8 cellular contexts compared by ENCODE assay signal in genomic region chr3:3179407-3180094, GRCh38. TPM values are rescaled to one million over a fixed set of nuclear protein-coding genes. Genes with fewer than 3 reads are reported as not detected.
DNase-seq lines count a peak whose midpoint lies in the region; TF ChIP-seq lines count a peak whose summit lies in the region.

Gene CRBN (minus strand): TSS chr3:3179691. CDS start chr3:3179687, 4 bp downstream.

- H3K4me1 ChIP-seq in MM.1S (ENCODE audit: low read length) (peaks cover 18% of the 10 kb centered on the region), ovary (ENCODE audit: insufficient read depth) (peaks cover 4% of the 10 kb centered on the region), thymus (ENCODE audit: control insufficient read depth, insufficient read depth, low read length) (peaks cover 4% of the 10 kb centered on the region)

- intact Hi-C loops in ovary (cut with DNase I): no loop called here

- DNase-seq in HCEC 1CT: peak; percentile 75
- DNase-seq in MM.1S: peak; percentile 90
- peak; percentile 80 for DNase-seq in SKM-1 treated with dmso at 0.1 percent for 144 hours (lab: John Stamatoyannopoulos, UW; ENCODE audit: unreplicated experiment)
- DNase-seq in glutamatergic neuron: peak; percentile 90
- DNase-seq in ovary: peak; percentile 78 to 89 (median 83)

- no peaks in the 10 kb centered on the region for H3K27me3 Mint-ChIP-seq in activated naive CD8-positive, alpha-beta T cell
- H3K27me3 Mint-ChIP-seq in glutamatergic neuron (ENCODE audit: unreplicated experiment): peaks cover 9% of the 10 kb centered on the region

- H3K36me3 Mint-ChIP-seq in activated naive CD8-positive, alpha-beta T cell: peaks cover 2% of the 10 kb centered on the region
- H3K36me3 Mint-ChIP-seq in glutamatergic neuron (ENCODE audit: unreplicated experiment): no peaks in the 10 kb centered on the region

- H3K9me2 ChIP-seq in MM.1S (replicated peaks; ENCODE audit: insufficient read depth, low read length): no peaks in the 10 kb centered on the region

- no peaks in the 10 kb centered on the region for H3K36me3 ChIP-seq in MM.1S (replicated peaks; ENCODE audit: insufficient read depth, low read length)
- H3K36me3 ChIP-seq in ovary: no peaks in the 10 kb centered on the region
- no peaks in the 10 kb centered on the region for H3K36me3 ChIP-seq in thymus (ENCODE audit: control insufficient read depth, insufficient read depth)

- 1% methylated on average over 36 to 56 of the region's 56 CpGs for WGBS in ovary, 3 donors
- 1% methylated on average over 56 of the region's 56 CpGs for WGBS in thymus

- H3K27me3 ChIP-seq in MM.1S (replicated peaks; ENCODE audit: insufficient read depth, low read length) (no peaks in the 10 kb centered on the region), ovary (no peaks in the 10 kb centered on the region), thymus (ENCODE audit: control insufficient read depth, insufficient read depth) (no peaks in the 10 kb centered on the region)

- peak within 1 kb of the TSS; percentile 93 for H3K27ac Mint-ChIP-seq in activated naive CD8-positive, alpha-beta T cell
- peak within 1 kb of the TSS; percentile 84 for H3K27ac Mint-ChIP-seq in glutamatergic neuron (ENCODE audit: unreplicated experiment)

- no peak for TF ChIP-seq EP300 in ovary (IDR thresholded peaks at IDR 0.05)

- H3F3A ChIP-seq in MM.1S (ENCODE audit: insufficient read depth, low read length): peaks cover 8% of the 10 kb centered on the region; the same call in 1 of the 2 replicates

- peak within 1 kb of the TSS; percentile 79 for H3K9ac ChIP-seq in MM.1S (ENCODE audit: low read length)

- peak within 1 kb of the TSS; percentile 96 for H3K4me3 Mint-ChIP-seq in activated naive CD8-positive, alpha-beta T cell
- peak within 1 kb of the TSS; percentile 95 for H3K4me3 Mint-ChIP-seq in glutamatergic neuron (ENCODE audit: unreplicated experiment)

- H3K79me2 ChIP-seq in MM.1S (ENCODE audit: low read length): peaks cover 44% of the 10 kb centered on the region

- H3K4me2 ChIP-seq in MM.1S (ENCODE audit: low read depth, low read length): peak within 1 kb of the TSS; percentile 94

- TF ChIP-seq POLR2A in ovary (IDR thresholded peaks at IDR 0.05): no peak

- H3K27ac ChIP-seq in MM.1S (ENCODE audit: low read length): peak within 1 kb of the TSS; percentile 41; the same call in 1 of the 2 replicates
- H3K27ac ChIP-seq in ovary: peak within 1 kb of the TSS in 1 of 2 donors; percentile 54
- H3K27ac ChIP-seq in thymus (ENCODE audit: low read depth): peak within 1 kb of the TSS; percentile 83

- no peaks in the 10 kb centered on the region for H3K9me3 Mint-ChIP-seq in activated naive CD8-positive, alpha-beta T cell (ENCODE audit: low read depth)
- no peaks in the 10 kb centered on the region for H3K9me3 Mint-ChIP-seq in glutamatergic neuron (ENCODE audit: unreplicated experiment)

- TF ChIP-seq CTCF in MM.1S (IDR thresholded peaks at IDR 0.05; ENCODE audit: low read length): peak; percentile 97
- TF ChIP-seq CTCF in glutamatergic neuron (IDR thresholded peaks at IDR 0.05; ENCODE audit: partially characterized antibody, unreplicated experiment): peak; percentile 99
- peak; percentile 92 to 99 (median 95) for TF ChIP-seq CTCF in ovary (IDR thresholded peaks at IDR 0.05)

- peaks cover 47% of the 10 kb centered on the region for H3K4me1 Mint-ChIP-seq in activated naive CD8-positive, alpha-beta T cell (ENCODE audit: low read depth)
- H3K4me1 Mint-ChIP-seq in glutamatergic neuron (ENCODE audit: low read depth, unreplicated experiment): peaks cover 8% of the 10 kb centered on the region

- peak within 1 kb of the TSS; percentile 80 for H2AFZ ChIP-seq in MM.1S (ENCODE audit: low read length)

- no peaks in the 10 kb centered on the region for H3K9me3 ChIP-seq in MM.1S (replicated peaks; ENCODE audit: insufficient read depth, low read length)
- H3K9me3 ChIP-seq in ovary: no peaks in the 10 kb centered on the region
- H3K9me3 ChIP-seq in thymus (ENCODE audit: control insufficient read depth): no peaks in the 10 kb centered on the region

- H4K20me1 ChIP-seq in MM.1S (ENCODE audit: insufficient read depth, low read length): no peaks in the 10 kb centered on the region

- H3K4me3 ChIP-seq in GM08714 (ENCODE audit: low read length) (peak within 1 kb of the TSS; percentile 99), MM.1S (ENCODE audit: low read length) (peak within 1 kb of the TSS; percentile 94), ovary (peak within 1 kb of the TSS; percentile 98), thymus (ENCODE audit: low read length) (peak within 1 kb of the TSS; percentile 98)

RNA-seq across cellular contexts. Expression of gene CRBN, which starts in this region (rescaled TPM):
- total RNA-seq in glutamatergic neuron (ENCODE audit: unreplicated experiment) (52.6 TPM), ovary (100 to 1,000 TPM in 1 of 7 donors, 10 to 100 TPM in 6; 45.1 to 102 (median 56.2) TPM)
- polyA plus RNA-seq in ovary (10 to 100 TPM; 39.1 to 41.2 TPM), thymus (54.4 TPM)
